ENCODE assay signal across 13 cellular contexts in genomic region chr1:15303912-15304311, GRCh38. TPM values are rescaled to one million over a fixed set of nuclear protein-coding genes. Genes with fewer than 3 reads are reported as not detected.
DNase-seq lines count a peak whose midpoint lies in the region; ATAC-seq, FAIRE-seq and TF ChIP-seq lines count a peak whose summit lies in the region.
"Had no signal": no experiment of that assay in that cellular context is flagged by ENCODE, and none has a peak within 500 bp of the region (broad histone marks: within the 10 kb centered on the region; RNA-seq: fewer than 3 reads in every experiment).

No MANE protein-coding gene starts in this region.

- H3K36me3 ChIP-seq in mesenchymal stem cell (ENCODE audit: control insufficient read depth in 1 of 2, insufficient read depth in 2 of 2, low read depth in 1 of 2, low read length in 2 of 2) (no peaks in the 10 kb centered on the region), esophagus squamous epithelium (no peaks in the 10 kb centered on the region)

- no peak overlapping the region for H3K4me3 ChIP-seq in mesenchymal stem cell (ENCODE audit: insufficient read depth in 1 of 2, low read depth in 1 of 2, low read length in 2 of 2)
- H3K4me3 ChIP-seq in esophagus squamous epithelium: no peak overlapping the region
- H3K4me3 ChIP-seq: SK-N-MC had no signal

- no peak overlapping the region for H3K27ac ChIP-seq in mesenchymal stem cell (ENCODE audit: low read length, poor library complexity, severe bottlenecking)
- no peak overlapping the region for H3K27ac ChIP-seq in esophagus squamous epithelium
- H3K27ac ChIP-seq: SK-N-MC had no signal

- FAIRE-seq in GM19239 (lab: Jason Lieb, UNC): peak; percentile 35
- FAIRE-seq: H1 had no signal

- no peak overlapping the region for H4K91ac ChIP-seq in mesenchymal stem cell (ENCODE audit: low read length)

- no peak overlapping the region for H2AFZ ChIP-seq in mesenchymal stem cell (ENCODE audit: low read depth, low read length)

- H2BK120ac ChIP-seq in mesenchymal stem cell (ENCODE audit: low read depth, low read length): no peak overlapping the region

- ATAC-seq in GM18861 (IDR thresholded peaks at IDR 0.05; ENCODE audit: unreplicated experiment): no peak

- no peak overlapping the region for H2BK5ac ChIP-seq in mesenchymal stem cell (ENCODE audit: low read depth, low read length, poor library complexity, severe bottlenecking)

- no peak overlapping the region for H3K23ac ChIP-seq in mesenchymal stem cell (ENCODE audit: low read length in 2 of 2)

- H3K27me3 ChIP-seq in mesenchymal stem cell (ENCODE audit: control insufficient read depth in 1 of 2, insufficient read depth in 1 of 2, low read length in 2 of 2) (peaks cover 0 to 5% of the 10 kb centered on the region in 2 experiments), esophagus squamous epithelium (no peaks in the 10 kb centered on the region)

- no peak overlapping the region for H3K4ac ChIP-seq in mesenchymal stem cell (ENCODE audit: low read depth in 1 of 2, low read length in 2 of 2)

- no peak for TF ChIP-seq POLR2A in esophagus squamous epithelium (IDR thresholded peaks at IDR 0.05)

- no peak overlapping the region for H2AK5ac ChIP-seq in mesenchymal stem cell (ENCODE audit: low read length, severe bottlenecking)

- 87% methylated on average over 6 of the region's 6 CpGs for WGBS in mesenchymal stem cell
- 86 to 87% methylated on average over 6 of the region's 6 CpGs for WGBS in esophagus squamous epithelium, 2 donors

- DNase-seq in COR-L47 (lab: John Stamatoyannopoulos, UW): peak; percentile 22
- DNase-seq in GM19239 (ENCODE audit: insufficient read length, low spot score): no peak
- DNase-seq in NCI-H1930 (lab: John Stamatoyannopoulos, UW): peak; percentile 31 to 52
- DNase-seq in mesenchymal stem cell: no peak
- DNase-seq in esophagus squamous epithelium (lab: John Stamatoyannopoulos, UW): no peak
- no peak for DNase-seq in DMS53 treated with DMSO at 0.1 percent for 48 hours (lab: John Stamatoyannopoulos, UW; ENCODE audit: unreplicated experiment)
- DNase-seq: ACHN; CD8-positive, alpha-beta memory T cell; GF-D8; NCI-H2081 treated with DMSO at 0.1 percent for 48 hours had no signal

- no peak overlapping the region for H3K14ac ChIP-seq in mesenchymal stem cell (ENCODE audit: low read length in 2 of 2)

- no peak overlapping the region for H3K4me2 ChIP-seq in mesenchymal stem cell (ENCODE audit: low read length, poor library complexity, severe bottlenecking)

- no peak overlapping the region for H3K18ac ChIP-seq in mesenchymal stem cell (ENCODE audit: low read depth in 1 of 2, low read length in 2 of 2)

- no peak overlapping the region for H3K9ac ChIP-seq in mesenchymal stem cell (ENCODE audit: low read length)

- intact Hi-C loops in esophagus squamous epithelium (cut with DNase I): loop anchor here (5.0 kb wide), 1 partner anchor 172 kb away; no protein-coding TSS in a partner anchor

- H3K9me3 ChIP-seq in mesenchymal stem cell (ENCODE audit: control insufficient read depth, low read length) (no peaks in the 10 kb centered on the region), esophagus squamous epithelium (no peaks in the 10 kb centered on the region)

- H4K8ac ChIP-seq in mesenchymal stem cell (ENCODE audit: low read length): no peak overlapping the region

- no peaks in the 10 kb centered on the region for H3K79me1 ChIP-seq in mesenchymal stem cell (replicated peaks; ENCODE audit: low read length, poor library complexity, severe bottlenecking)

- no peak overlapping the region for H2BK12ac ChIP-seq in mesenchymal stem cell (ENCODE audit: low read length in 2 of 2)

- H2BK15ac ChIP-seq in mesenchymal stem cell (ENCODE audit: low read depth, poor library complexity, severe bottlenecking): peak overlapping the region; percentile 48

- no peak for TF ChIP-seq CTCF in esophagus squamous epithelium (IDR thresholded peaks at IDR 0.05)

- peaks cover 4% of the 10 kb centered on the region for H3K4me1 ChIP-seq in mesenchymal stem cell (ENCODE audit: control insufficient read depth, insufficient read depth, low read depth, low read length)
- H3K4me1 ChIP-seq in esophagus squamous epithelium: peaks cover 0 to 8% (median 0%) of the 10 kb centered on the region in 3 donors

RNA-seq across cellular contexts. Expression of gene FHAD1, which starts 56.9 kb away (rescaled TPM):
- polyA plus RNA-seq in mesenchymal stem cell (2013, experiment 1 of 2): 0.21 TPM
- 0.18 TPM for polyA plus RNA-seq in mesenchymal stem cell (2013, experiment 2 of 2)
- under 1 TPM in 1 of 4 donors, not detected in 3; 0.57 TPM for total RNA-seq in esophagus squamous epithelium
- total RNA-seq: CD8-positive, alpha-beta memory T cell had no signal
- polyA plus RNA-seq: CD8-positive, alpha-beta memory T cell had no signal

Comparison
In these comparisons a context has a peak if more than half of its experiments do, and no peak if none do; other contexts are left out.
1. DNase-seq: peak in COR-L47 (single experiment) and NCI-H1930 (2 of 2); none in GM19239 (single experiment), mesenchymal stem cell (single experiment), esophagus squamous epithelium (single experiment) and DMS53 treated with DMSO at 0.1 percent for 48 hours (single experiment).